In genomic region chr7:38349869-38350583, GRCh38 we compare ENCODE assay signal across 8 cellular contexts.
DNase-seq lines count a peak whose midpoint lies in the region; ATAC-seq, FAIRE-seq and TF ChIP-seq lines count a peak whose summit lies in the region.
"Not testable (repeated sequence)": the region's sequence is repeated elsewhere in the genome, so short reads cannot be mapped to it uniquely, and the experiment has no call there.

No MANE protein-coding gene starts in this region.

- H3K4me3 ChIP-seq in AG10803 (ENCODE audit: low read length); Panc1 (ENCODE audit: low read depth in 2 of 2, low read length in 2 of 2): not testable (repeated sequence)

- CTCF ChIA-PET in Panc1 (lab: Charles Lee) = interaction anchor here (0.6 to 1.3 kb wide), 2 partner anchors 14 to 449 kb away, joined by 3 to 5 read pairs; no protein-coding TSS in a partner anchor

- intact Hi-C loops in Panc1 (cut with micrococcal nuclease; ENCODE audit: unreplicated experiment) = not testable (repeated sequence)

- not testable (repeated sequence) for H3K27me3 ChIP-seq in Panc1 (ENCODE audit: control insufficient read depth, insufficient read depth, low read length)

- not testable (repeated sequence) for H3K4me1 ChIP-seq in Panc1 (ENCODE audit: control insufficient read depth, insufficient read depth, low read length)

- not testable (repeated sequence) for H3K27ac ChIP-seq in Panc1 (ENCODE audit: low read length)

- H3K36me3 Mint-ChIP-seq in activated T-cell treated with anti-CD3 and anti-CD28 coated beads, Interleukin-2, amount 50 U/mL, for 4 hours (ENCODE audit: insufficient read depth); osteocyte (ENCODE audit: unreplicated experiment): not testable (repeated sequence)

- H3K27ac Mint-ChIP-seq in osteocyte (ENCODE audit: unreplicated experiment) = not testable (repeated sequence)

- not testable (repeated sequence) for H3K27me3 Mint-ChIP-seq in activated T-cell treated with anti-CD3 and anti-CD28 coated beads, Interleukin-2, amount 50 U/mL, for 4 hours (ENCODE audit: low read depth); osteocyte (ENCODE audit: unreplicated experiment)

- POLR2A ChIA-PET in Panc1 (lab: Charles Lee) = not testable (repeated sequence)

- in situ Hi-C loops in Panc1 (cut with HindIII; ENCODE audit: low pct_unique_long_range_greater_than_20kb, low sequenced_read_pairs) = not testable (repeated sequence)

- ATAC-seq in GM21825 (IDR thresholded peaks at IDR 0.05; ENCODE audit: unreplicated experiment) (peak; percentile 85), HG03442 (IDR thresholded peaks at IDR 0.05; ENCODE audit: unreplicated experiment) (peak; percentile 80), Panc1 (peak; percentile 77), esophagus mucosa (peak; percentile 36)
- ATAC-seq in activated T-cell treated with anti-CD3 and anti-CD28 coated beads, Interleukin-2, amount 50 U/mL, for 4 hours = peak; percentile 76 to 87

- not testable (repeated sequence) for H3K9me3 Mint-ChIP-seq in activated T-cell treated with anti-CD3 and anti-CD28 coated beads, Interleukin-2, amount 50 U/mL, for 4 hours; osteocyte (ENCODE audit: unreplicated experiment)

- peak; percentile 34 for DNase-seq in AG10803 (ENCODE audit: low read depth)
- not testable (repeated sequence) for DNase-seq in GM18507 (ENCODE audit: extremely low spot score, insufficient read length, low read depth); Panc1 (ENCODE audit: low read depth, low spot score); osteocyte (ENCODE audit: extremely low spot score, unreplicated experiment)
- DNase-seq in activated T-cell treated with anti-CD3 and anti-CD28 coated beads, Interleukin-2, amount 50 U/mL, for 4 hours = peak; percentile 51

- BruUV-seq in Panc1 (replicated peaks; lab: Mats Ljungman, UMichigan) = not testable (repeated sequence)

- not testable (repeated sequence) for H3K36me3 ChIP-seq in Panc1 (ENCODE audit: control insufficient read depth, insufficient read depth, low read length)

- peak; percentile 97 for FAIRE-seq in GM18507 (lab: Jason Lieb, UNC)

- H3K4me1 Mint-ChIP-seq in activated T-cell treated with anti-CD3 and anti-CD28 coated beads, Interleukin-2, amount 50 U/mL, for 4 hours (ENCODE audit: low read depth) = peaks cover 50% of the 10 kb centered on the region
- not testable (repeated sequence) for H3K4me1 Mint-ChIP-seq in osteocyte (ENCODE audit: unreplicated experiment)

- TF ChIP-seq CTCF in AG10803 (conservative IDR thresholded peaks at IDR 0.05; ENCODE audit: low read length) (peak; percentile 39), Panc1 (IDR thresholded peaks at IDR 0.05) (peak; percentile 73), osteocyte (IDR thresholded peaks at IDR 0.05) (peak; percentile 15)

- not testable (repeated sequence) for H3K9me3 ChIP-seq in Panc1 (ENCODE audit: control insufficient read depth, insufficient read depth, low read depth, low read length)

- peak overlapping the region; percentile 87 for H3K4me3 Mint-ChIP-seq in activated T-cell treated with anti-CD3 and anti-CD28 coated beads, Interleukin-2, amount 50 U/mL, for 4 hours
- H3K4me3 Mint-ChIP-seq in osteocyte (ENCODE audit: unreplicated experiment) = not testable (repeated sequence)

Comparison
In these comparisons a context has a peak if more than half of its experiments do, and no peak if none do; other contexts are left out.
1. CTCF ChIP-seq: peak in every context shown above with its lines; median percentile 73 in Panc1; 39 in AG10803; 15 in osteocyte.